18 cellular contexts compared by ENCODE assay signal in genomic region chr5:122368845-122369244, GRCh38. TPM values are rescaled to one million over a fixed set of nuclear protein-coding genes. Genes with fewer than 3 reads are reported as not detected.
"Had no signal": no experiment of that assay in that cellular context is flagged by ENCODE, and none has a peak within 500 bp of the region (broad histone marks: within the 10 kb centered on the region; RNA-seq: fewer than 3 reads in every experiment).

No MANE protein-coding gene starts in this region.

- H3K9me3 Mint-ChIP-seq: neural crest cell had no signal

- H3K4me1 ChIP-seq: thyroid gland, upper lobe of left lung had no signal

- H3K9me3 ChIP-seq: esophagus muscularis mucosa, gastroesophageal sphincter, ovary, suprapubic skin, thyroid gland, upper lobe of left lung, vagina had no signal

- H3K27me3 ChIP-seq: esophagus muscularis mucosa, gastroesophageal sphincter, ovary, suprapubic skin, thyroid gland, upper lobe of left lung, vagina had no signal

- H3K4me3 Mint-ChIP-seq: naive thymus-derived CD4-positive, alpha-beta T cell; neural crest cell had no signal

- DNase-seq: effector memory CD4-positive, alpha-beta T cell; glutamatergic neuron; left colon; naive thymus-derived CD4-positive, alpha-beta T cell; ovary; right cardiac atrium; small intestine; stimulated activated CD4-positive, alpha-beta T cell treated with anti-CD3 and anti-CD28 coated beads, Interleukin-2, amount 100 ng/mL, for 48 hours; stimulated activated naive CD8-positive, alpha-beta T cell treated with anti-CD3 and anti-CD28 coated beads, Interleukin-15, Interleukin-2, amounts not matched to agents 100 U/mL and 50 U/mL, for 24 hours; thyroid gland; upper lobe of left lung had no signal

- H3K4me3 ChIP-seq: esophagus muscularis mucosa, gastroesophageal sphincter, ovary, suprapubic skin, thyroid gland, upper lobe of left lung, vagina had no signal

- H3K27ac Mint-ChIP-seq: naive thymus-derived CD4-positive, alpha-beta T cell had no signal

- H3K4me1 Mint-ChIP-seq: naive thymus-derived CD4-positive, alpha-beta T cell; neural crest cell had no signal

- H3K36me3 Mint-ChIP-seq: naive thymus-derived CD4-positive, alpha-beta T cell had no signal

- H3K27ac ChIP-seq: epithelial cell of prostate, esophagus muscularis mucosa, gastroesophageal sphincter, ovary, suprapubic skin, thyroid gland, upper lobe of left lung, vagina had no signal

- FAIRE-seq: small intestine had no signal

- ATAC-seq: gastroesophageal sphincter; left colon; naive thymus-derived CD4-positive, alpha-beta T cell; right cardiac atrium; stimulated activated naive CD8-positive, alpha-beta T cell treated with anti-CD3 and anti-CD28 coated beads, Interleukin-15, Interleukin-2, amounts not matched to agents 100 U/mL and 50 U/mL, for 24 hours had no signal

- H3K36me3 ChIP-seq: esophagus muscularis mucosa, gastroesophageal sphincter, ovary, suprapubic skin, thyroid gland, upper lobe of left lung, vagina had no signal

RNA-seq across cellular contexts. Expression of gene SNCAIP, which starts 56.8 kb away (rescaled TPM):
- total RNA-seq: mononuclear cell had no signal
- polyA plus RNA-seq: naive thymus-derived CD4-positive, alpha-beta T cell had no signal
